ENCODE assay signal across 27 cellular contexts in genomic region chr16:65312071-65312470, GRCh38.
DNase-seq lines count a peak whose midpoint lies in the region; ATAC-seq and TF ChIP-seq lines count a peak whose summit lies in the region.
"Had no signal": no experiment of that assay in that cellular context is flagged by ENCODE, and none has a peak within 500 bp of the region (broad histone marks: within the 10 kb centered on the region; RNA-seq: fewer than 3 reads in every experiment).

No MANE protein-coding gene starts in this region.

- DNase-seq in GM03348 (ENCODE audit: low spot score) (peak; percentile 46), SJSA1 (ENCODE audit: low read depth in 1 of 2, low spot score in 2 of 2) (no peak), fibroblast of peridontal ligament (ENCODE audit: extremely low read depth) (peak; percentile 61), smooth muscle cell (lab: John Stamatoyannopoulos, UW; ENCODE audit: unreplicated experiment) (no peak), mucosa of descending colon (no peak)
- DNase-seq: activated CD8-positive, alpha-beta memory T cell treated with anti-CD3 and anti-CD28 coated beads, Interleukin-2, amount 50 U/mL, for 4 hours; activated naive CD8-positive, alpha-beta T cell treated with anti-CD3 and anti-CD28 coated beads, Interleukin-2, amount 10 ng/mL, durations not matched to agents 7 days and 5 days; BE2C; dermis blood vessel endothelial cell; KBM-7; midbrain; NCI-H1048; NCI-H187 treated with DMSO at 0.1 percent for 48 hours; NCI-H345; NCI-H82; nephron progenitor cell; OCI-M1; SIG-M5; stimulated activated CD4-positive, alpha-beta T cell treated with anti-CD3 and anti-CD28 coated beads, Interleukin-2, amount 100 ng/mL, for 24 hours; stimulated activated naive CD4-positive, alpha-beta T cell; T-helper 2 cell; tibial artery; WERI-Rb-1 had no signal

- ATAC-seq in HG02610 (IDR thresholded peaks at IDR 0.05; ENCODE audit: unreplicated experiment) (no peak), mucosa of descending colon (no peak), HG03469 (IDR thresholded peaks at IDR 0.05; ENCODE audit: unreplicated experiment) (no peak)

- 10% methylated on average over 1 of the region's 1 CpG for WGBS in smooth muscle cell (ENCODE audit: low lambda C conversion rate)

- H2AFZ ChIP-seq in smooth muscle cell (ENCODE audit: low read depth): no peak overlapping the region

- no peak overlapping the region for H3K9ac ChIP-seq in smooth muscle cell (ENCODE audit: low read depth)

- H3F3A ChIP-seq in smooth muscle cell (ENCODE audit: low read depth): peaks cover 24% of the 10 kb centered on the region

- H3K79me2 ChIP-seq in smooth muscle cell (ENCODE audit: low read depth): peaks cover 34% of the 10 kb centered on the region

- intact Hi-C loops in mucosa of descending colon (cut with DNase I, micrococcal nuclease): no loop called here

- H3K4me1 ChIP-seq in SJSA1 (replicated peaks) (peaks cover 46% of the 10 kb centered on the region), smooth muscle cell (ENCODE audit: low read depth) (peaks cover 11% of the 10 kb centered on the region), mucosa of descending colon (ENCODE audit: low read depth) (no peaks in the 10 kb centered on the region)
- H3K4me1 ChIP-seq: BE2C, prostate gland had no signal

- no peaks in the 10 kb centered on the region for H3K36me3 ChIP-seq in SJSA1
- no peaks in the 10 kb centered on the region for H3K36me3 ChIP-seq in smooth muscle cell (ENCODE audit: low read depth)
- H3K36me3 ChIP-seq in mucosa of descending colon (ENCODE audit: low read depth): no peaks in the 10 kb centered on the region
- H3K36me3 ChIP-seq: BE2C, cardiac muscle cell, prostate gland, tibial artery, WERI-Rb-1 had no signal

- H3K4me3 ChIP-seq in SJSA1 (no peak overlapping the region), smooth muscle cell (no peak overlapping the region), mucosa of descending colon (no peak overlapping the region)
- H3K4me3 ChIP-seq: cardiac muscle cell, prostate gland, tibial artery had no signal

- H3K27me3 ChIP-seq in SJSA1 (replicated peaks): no peaks in the 10 kb centered on the region
- H3K27me3 ChIP-seq in smooth muscle cell (ENCODE audit: low read depth): no peaks in the 10 kb centered on the region
- H3K27me3 ChIP-seq: BE2C, cardiac muscle cell, tibial artery had no signal

- TF ChIP-seq CTCF in smooth muscle cell (IDR thresholded peaks at IDR 0.05; ENCODE audit: borderline replicate concordance, insufficient read depth, poor library complexity, severe bottlenecking) (no peak), mucosa of descending colon (IDR thresholded peaks at IDR 0.05) (no peak)

- peaks cover 48% of the 10 kb centered on the region for H4K20me1 ChIP-seq in smooth muscle cell (ENCODE audit: low read depth)

- H3K9me3 ChIP-seq in SJSA1 (replicated peaks) (no peaks in the 10 kb centered on the region), smooth muscle cell (replicated peaks; ENCODE audit: low read depth) (no peaks in the 10 kb centered on the region), mucosa of descending colon (no peaks in the 10 kb centered on the region)
- H3K9me3 ChIP-seq: BE2C, prostate gland, tibial artery had no signal

- H3K27ac ChIP-seq in SJSA1 (peak overlapping the region; percentile 40; the same call in 1 of the 2 replicates), smooth muscle cell (ENCODE audit: low read depth) (peak overlapping the region; percentile 86)
- H3K27ac ChIP-seq: cardiac muscle cell, prostate gland, WERI-Rb-1 had no signal

- H3K4me2 ChIP-seq in smooth muscle cell: peak overlapping the region; percentile 76

Comparison
In these comparisons a context has a peak if more than half of its experiments do, and no peak if none do; other contexts are left out.
1. DNase-seq: peak in GM03348 (single experiment) and fibroblast of peridontal ligament (single experiment); none in SJSA1 (0 of 2), smooth muscle cell (single experiment) and mucosa of descending colon (0 of 3).